In genomic region chr16:88686062-88686438, GRCh38 we compare ENCODE assay signal across 1 cellular context.
A peak's percentile ranks its signal among the peaks of the same experiment; 100 is the strongest.
TF ChIP-seq lines count a peak whose summit lies in the region.

No MANE protein-coding gene starts in this region.

TF ChIP-seq in K562, 482 proteins besides CTCF, POLR2A, EP300 and RAD21:
- peak; percentile 11 for TF ChIP-seq GTF3C2 (IDR thresholded peaks at IDR 0.05; ENCODE audit: borderline replicate concordance, extremely low read depth, insufficient read length)
- TF ChIP-seq ZNF232 (CRISPR knock-in tag; IDR thresholded peaks at IDR 0.05), result no peak
- peak; percentile 23; the same call in 1 of the 2 replicates for TF ChIP-seq ARID4B (CRISPR knock-in tag; IDR thresholded peaks at IDR 0.05)
- 0 out of 2 replicates have a peak, but pooled peaks have one; percentile 61 for TF ChIP-seq ZBED1 (IDR thresholded peaks at IDR 0.05)
- TF ChIP-seq E2F1 (CRISPR knock-in tag; IDR thresholded peaks at IDR 0.05), result peak; percentile 13; the same call in 1 of the 2 replicates
- no peak for TF ChIP-seq ZNF311 (CRISPR knock-in tag; IDR thresholded peaks at IDR 0.05)
- no peak for TF ChIP-seq TRIM25 (IDR thresholded peaks at IDR 0.05; ENCODE audit: borderline replicate concordance)
- TF ChIP-seq SIN3A (IDR thresholded peaks at IDR 0.05; ENCODE audit: borderline replicate concordance in 2 of 2, control insufficient read depth in 1 of 2, low read depth in 2 of 2, low read length in 2 of 2), result 0 out of 4 replicates have a peak, but pooled peaks of 1 of the 2 experiments have one; percentile 22
- no peak for TF ChIP-seq SETDB1 (IDR thresholded peaks at IDR 0.05; ENCODE audit: low read length)
- TF ChIP-seq REST (CRISPR knock-in tag; IDR thresholded peaks at IDR 0.05; ENCODE audit: low read depth), result 0 out of 2 replicates have a peak, but pooled peaks have one; percentile 19
- peak; percentile 19; the same call in 1 of the 2 replicates for TF ChIP-seq SMARCE1 (IDR thresholded peaks at IDR 0.05)
- no peak for TF ChIP-seq POLR2AphosphoS5 (IDR thresholded peaks at IDR 0.05; ENCODE audit: control insufficient read depth, insufficient read depth, low read depth, low read length)
- TF ChIP-seq USF2 (CRISPR knock-in tag; IDR thresholded peaks at IDR 0.05), result 0 out of 2 replicates have a peak, but pooled peaks have one; percentile 2
- TF ChIP-seq ATF6 (CRISPR knock-in tag; IDR thresholded peaks at IDR 0.05), result no peak
- TF ChIP-seq ZFX (CRISPR knock-in tag; IDR thresholded peaks at IDR 0.05), result peak; percentile 5; the same call in 1 of the 2 replicates
- peak; percentile 84 for TF ChIP-seq PCBP1 (IDR thresholded peaks at IDR 0.05; ENCODE audit: low read depth, low read length, poor library complexity, severe bottlenecking)
- TF ChIP-seq CHAMP1 (IDR thresholded peaks at IDR 0.05), result no peak
- TF ChIP-seq PHF8 (IDR thresholded peaks at IDR 0.05; ENCODE audit: borderline replicate concordance, low read length), result peak; percentile 41; the same call in 1 of the 2 replicates
- TF ChIP-seq RB1 (IDR thresholded peaks at IDR 0.05; ENCODE audit: low read depth), result 0 out of 2 replicates have a peak, but pooled peaks have one; percentile 8
- 0 out of 2 replicates have a peak, but pooled peaks have one; percentile 18 for TF ChIP-seq GABPB1 (CRISPR knock-in tag; IDR thresholded peaks at IDR 0.05)
- TF ChIP-seq MAZ (CRISPR knock-in tag; conservative IDR thresholded peaks at IDR 0.05 in 1 of 2, IDR thresholded peaks at IDR 0.05 in 1 of 2), result peak; percentile 48 to 55; a peak in 2 of 4 replicates
- TF ChIP-seq MYNN (IDR thresholded peaks at IDR 0.05), result no peak
- 0 out of 2 replicates have a peak, but pooled peaks have one; percentile 42 for TF ChIP-seq MYNN (CRISPR knock-in tag; IDR thresholded peaks at IDR 0.05)
- no peak for TF ChIP-seq BMI1 (IDR thresholded peaks at IDR 0.05; ENCODE audit: low read length)
- peak; percentile 33; the same call in 1 of the 2 replicates for TF ChIP-seq HMGXB4 (CRISPR knock-in tag; IDR thresholded peaks at IDR 0.05)
- no peak for TF ChIP-seq L3MBTL2 (IDR thresholded peaks at IDR 0.05)
- TF ChIP-seq HOMEZ (CRISPR knock-in tag; IDR thresholded peaks at IDR 0.05), result 0 out of 2 replicates have a peak, but pooled peaks have one; percentile 55
- 0 out of 2 replicates have a peak, but pooled peaks have one; percentile 33 for TF ChIP-seq ZKSCAN1 (IDR thresholded peaks at IDR 0.05; ENCODE audit: low read depth, low read length)
- TF ChIP-seq CHD2 (IDR thresholded peaks at IDR 0.05; ENCODE audit: low read depth, low read length), result no peak
